In genomic region chr5:78975035-78975434, GRCh38 we compare ENCODE assay signal across 1 cellular context.
TF ChIP-seq lines count a peak whose summit lies in the region.

No MANE protein-coding gene starts in this region.

TF ChIP-seq in GM23338, 12 proteins besides CTCF, POLR2A, EP300 and RAD21:
- TF ChIP-seq POLR2AphosphoS5 (IDR thresholded peaks at IDR 0.05; ENCODE audit: low read depth) (no peak), ZNF114 (CRISPR knock-in tag; IDR thresholded peaks at IDR 0.05) (no peak), NANOG (IDR thresholded peaks at IDR 0.05; ENCODE audit: borderline replicate concordance) (no peak), JUNB (IDR thresholded peaks at IDR 0.05; ENCODE audit: unreplicated experiment) (no peak), EZH2 (IDR thresholded peaks at IDR 0.05; ENCODE audit: low read depth, unreplicated experiment) (no peak), ZNF462 (CRISPR knock-in tag; IDR thresholded peaks at IDR 0.05) (no peak), STAT1 (IDR thresholded peaks at IDR 0.05; ENCODE audit: unreplicated experiment) (no peak), EZH2phosphoT487 (IDR thresholded peaks at IDR 0.05; ENCODE audit: unreplicated experiment) (no peak)
- TF ChIP-seq, protein P1, sequence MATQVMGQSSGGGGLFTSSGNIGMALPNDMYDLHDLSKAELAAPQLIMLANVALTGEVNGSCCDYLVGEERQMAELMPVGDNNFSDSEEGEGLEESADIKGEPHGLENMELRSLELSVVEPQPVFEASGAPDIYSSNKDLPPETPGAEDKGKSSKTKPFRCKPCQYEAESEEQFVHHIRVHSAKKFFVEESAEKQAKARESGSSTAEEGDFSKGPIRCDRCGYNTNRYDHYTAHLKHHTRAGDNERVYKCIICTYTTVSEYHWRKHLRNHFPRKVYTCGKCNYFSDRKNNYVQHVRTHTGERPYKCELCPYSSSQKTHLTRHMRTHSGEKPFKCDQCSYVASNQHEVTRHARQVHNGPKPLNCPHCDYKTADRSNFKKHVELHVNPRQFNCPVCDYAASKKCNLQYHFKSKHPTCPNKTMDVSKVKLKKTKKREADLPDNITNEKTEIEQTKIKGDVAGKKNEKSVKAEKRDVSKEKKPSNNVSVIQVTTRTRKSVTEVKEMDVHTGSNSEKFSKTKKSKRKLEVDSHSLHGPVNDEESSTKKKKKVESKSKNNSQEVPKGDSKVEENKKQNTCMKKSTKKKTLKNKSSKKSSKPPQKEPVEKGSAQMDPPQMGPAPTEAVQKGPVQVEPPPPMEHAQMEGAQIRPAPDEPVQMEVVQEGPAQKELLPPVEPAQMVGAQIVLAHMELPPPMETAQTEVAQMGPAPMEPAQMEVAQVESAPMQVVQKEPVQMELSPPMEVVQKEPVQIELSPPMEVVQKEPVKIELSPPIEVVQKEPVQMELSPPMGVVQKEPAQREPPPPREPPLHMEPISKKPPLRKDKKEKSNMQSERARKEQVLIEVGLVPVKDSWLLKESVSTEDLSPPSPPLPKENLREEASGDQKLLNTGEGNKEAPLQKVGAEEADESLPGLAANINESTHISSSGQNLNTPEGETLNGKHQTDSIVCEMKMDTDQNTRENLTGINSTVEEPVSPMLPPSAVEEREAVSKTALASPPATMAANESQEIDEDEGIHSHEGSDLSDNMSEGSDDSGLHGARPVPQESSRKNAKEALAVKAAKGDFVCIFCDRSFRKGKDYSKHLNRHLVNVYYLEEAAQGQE (IDR thresholded peaks at IDR 0.05; ENCODE audit: unreplicated experiment), result no peak
